Comparison of ENCODE assay signal across 29 cellular contexts in genomic region chr5:41356746-41357145, GRCh38.
"Had no signal": no experiment of that assay in that cellular context is flagged by ENCODE, and none has a peak within 500 bp of the region (broad histone marks: within the 10 kb centered on the region; RNA-seq: fewer than 3 reads in every experiment).

No MANE protein-coding gene starts in this region.

- H3K36me3 Mint-ChIP-seq: activated CD8-positive, alpha-beta memory T cell treated with anti-CD3 and anti-CD28 coated beads, Interleukin-2, amount 10 ng/mL, durations not matched to agents 7 days and 5 days; activated naive CD4-positive, alpha-beta T cell treated with anti-CD3 and anti-CD28 coated beads, Interleukin-2, amount 10 ng/mL, durations not matched to agents 7 days and 5 days; activated naive CD8-positive, alpha-beta T cell had no signal

- H3K4me3 Mint-ChIP-seq: activated CD4-positive, alpha-beta memory T cell treated with anti-CD3 and anti-CD28 coated beads, Interleukin-2, amount 10 ng/mL, durations not matched to agents 7 days and 5 days; activated CD8-positive, alpha-beta memory T cell treated with anti-CD3 and anti-CD28 coated beads, Interleukin-2, amount 10 ng/mL, durations not matched to agents 7 days and 5 days; activated naive CD4-positive, alpha-beta T cell treated with anti-CD3 and anti-CD28 coated beads, Interleukin-2, amount 10 ng/mL, durations not matched to agents 7 days and 5 days; activated naive CD8-positive, alpha-beta T cell; activated naive CD8-positive, alpha-beta T cell treated with anti-CD3 and anti-CD28 coated beads, Interleukin-2, amount 50 U/mL, for 24 hours had no signal

- H3K27ac Mint-ChIP-seq: activated CD4-positive, alpha-beta memory T cell treated with anti-CD3 and anti-CD28 coated beads, Interleukin-2, amount 10 ng/mL, durations not matched to agents 7 days and 5 days; activated CD8-positive, alpha-beta memory T cell treated with anti-CD3 and anti-CD28 coated beads, Interleukin-2, amount 10 ng/mL, durations not matched to agents 7 days and 5 days; activated naive CD4-positive, alpha-beta T cell treated with anti-CD3 and anti-CD28 coated beads, Interleukin-2, amount 10 ng/mL, durations not matched to agents 7 days and 5 days; activated naive CD8-positive, alpha-beta T cell; activated naive CD8-positive, alpha-beta T cell treated with anti-CD3 and anti-CD28 coated beads, Interleukin-2, amount 50 U/mL, for 24 hours had no signal

- H3K9me3 Mint-ChIP-seq: activated CD4-positive, alpha-beta memory T cell treated with anti-CD3 and anti-CD28 coated beads, Interleukin-2, amount 10 ng/mL, durations not matched to agents 7 days and 5 days; activated naive CD4-positive, alpha-beta T cell treated with anti-CD3 and anti-CD28 coated beads, Interleukin-2, amount 10 ng/mL, durations not matched to agents 7 days and 5 days had no signal

- DNase-seq: activated CD4-positive, alpha-beta memory T cell treated with anti-CD3 and anti-CD28 coated beads, Interleukin-2, amount 10 ng/mL, durations not matched to agents 7 days and 5 days; activated CD4-positive, alpha-beta T cell treated with anti-CD3 and anti-CD28 coated beads for 1 hour; activated CD4-positive, alpha-beta T cell treated with anti-CD3 and anti-CD28 coated beads for 48 hours; activated CD4-positive, CD25-positive, alpha-beta regulatory T cell; activated CD8-positive, alpha-beta memory T cell treated with anti-CD3 and anti-CD28 coated beads for 24 hours; activated CD8-positive, alpha-beta memory T cell treated with anti-CD3 and anti-CD28 coated beads, Interleukin-2, amount 10 ng/mL, durations not matched to agents 7 days and 5 days; activated CD8-positive, alpha-beta memory T cell treated with anti-CD3 and anti-CD28 coated beads, Interleukin-2, amount 50 U/mL, for 48 hours; activated effector memory CD4-positive, alpha-beta T cell treated with Interleukin-2 at 50 U/mL for 16 hours; activated naive CD4-positive, alpha-beta T cell treated with anti-CD3 and anti-CD28 coated beads, Interleukin-2, amount 10 ng/mL, durations not matched to agents 7 days and 5 days; activated naive CD8-positive, alpha-beta T cell treated with anti-CD3 and anti-CD28 coated beads, Interleukin-2, amount 50 U/mL, for 24 hours; activated T-cell treated with anti-CD3 and anti-CD28 coated beads, Interleukin-2, amount 50 U/mL, for 48 hours; anterior cingulate cortex; brain microvascular endothelial cell; central memory CD4-positive, alpha-beta T cell; Karpas-422; KBM-7; NCI-H1105; NCI-H1436 treated with DMSO at 0.1 percent for 48 hours; NCI-H1694 treated with DMSO at 0.1 percent for 48 hours; NCI-H2029; NCI-H345; NCI-H526; SIG-M5; SW 1271; T-helper 1 cell; T1000; WERI-Rb-1 had no signal

- H3K27me3 Mint-ChIP-seq: activated CD4-positive, alpha-beta memory T cell treated with anti-CD3 and anti-CD28 coated beads, Interleukin-2, amount 10 ng/mL, durations not matched to agents 7 days and 5 days; activated CD8-positive, alpha-beta memory T cell treated with anti-CD3 and anti-CD28 coated beads, Interleukin-2, amount 10 ng/mL, durations not matched to agents 7 days and 5 days; activated naive CD4-positive, alpha-beta T cell treated with anti-CD3 and anti-CD28 coated beads, Interleukin-2, amount 10 ng/mL, durations not matched to agents 7 days and 5 days; activated naive CD8-positive, alpha-beta T cell; activated naive CD8-positive, alpha-beta T cell treated with anti-CD3 and anti-CD28 coated beads, Interleukin-2, amount 50 U/mL, for 24 hours had no signal

- H3K4me1 Mint-ChIP-seq: activated CD4-positive, alpha-beta memory T cell treated with anti-CD3 and anti-CD28 coated beads, Interleukin-2, amount 10 ng/mL, durations not matched to agents 7 days and 5 days; activated CD8-positive, alpha-beta memory T cell treated with anti-CD3 and anti-CD28 coated beads, Interleukin-2, amount 10 ng/mL, durations not matched to agents 7 days and 5 days; activated naive CD4-positive, alpha-beta T cell treated with anti-CD3 and anti-CD28 coated beads, Interleukin-2, amount 10 ng/mL, durations not matched to agents 7 days and 5 days; activated naive CD8-positive, alpha-beta T cell treated with anti-CD3 and anti-CD28 coated beads, Interleukin-2, amount 50 U/mL, for 24 hours had no signal

- ATAC-seq: activated CD8-positive, alpha-beta memory T cell treated with anti-CD3 and anti-CD28 coated beads, Interleukin-2, amount 10 ng/mL, durations not matched to agents 7 days and 5 days; activated naive CD8-positive, alpha-beta T cell treated with anti-CD3 and anti-CD28 coated beads, Interleukin-2, amount 50 U/mL, for 24 hours; Panc1 had no signal
